ENCODE assay signal across 16 cellular contexts in genomic region chr2:119114266-119114665, GRCh38. TPM values are rescaled to one million over a fixed set of nuclear protein-coding genes. Genes with fewer than 3 reads are reported as not detected.
DNase-seq lines count a peak whose midpoint lies in the region; ATAC-seq, FAIRE-seq and TF ChIP-seq lines count a peak whose summit lies in the region.
"Had no signal": no experiment of that assay in that cellular context is flagged by ENCODE, and none has a peak within 500 bp of the region (broad histone marks: within the 10 kb centered on the region; RNA-seq: fewer than 3 reads in every experiment).

No MANE protein-coding gene starts in this region.

- H3K23me2 ChIP-seq in H1 (ENCODE audit: low read depth, low read length) = no peaks in the 10 kb centered on the region

- no peak overlapping the region for H3K4me3 Mint-ChIP-seq in activated T-helper 2 cell treated with anti-CD3 and anti-CD28 coated beads, Interferon-gamma antibody, Interleukin-2, Interleukin-4, amounts not matched to agents 10 μg/mL and 5 μg/mL and 100 μg/mL, durations not matched to agents 14 hours and 24 hours and 36 hours (ENCODE audit: low read depth)
- no peak overlapping the region for H3K4me3 Mint-ChIP-seq in activated T-cell treated with anti-CD3 and anti-CD28 coated beads, Interleukin-2, amount 50 U/mL, for 72 hours
- H3K4me3 Mint-ChIP-seq: CD8-positive, alpha-beta T cell had no signal

- TF ChIP-seq EP300 in H1 (IDR thresholded peaks at IDR 0.05; ENCODE audit: borderline replicate concordance in 1 of 2, low read depth in 2 of 2, low read length in 2 of 2) = no peak

- no peak for TF ChIP-seq RAD21 in H1 (IDR thresholded peaks at IDR 0.05 in 1 of 2, conservative IDR thresholded peaks at IDR 0.05 in 1 of 2; ENCODE audit: low read depth in 2 of 2, low read length in 2 of 2)

- peak overlapping the region; percentile 74; the same call in 1 of the 2 replicates for H2BK20ac ChIP-seq in H1 (ENCODE audit: low read length)

- H3K4me1 Mint-ChIP-seq in activated T-helper 2 cell treated with anti-CD3 and anti-CD28 coated beads, Interferon-gamma antibody, Interleukin-2, Interleukin-4, amounts not matched to agents 10 μg/mL and 5 μg/mL and 100 μg/mL, durations not matched to agents 14 hours and 24 hours and 36 hours (ENCODE audit: low read depth) = no peaks in the 10 kb centered on the region
- H3K4me1 Mint-ChIP-seq in activated T-cell treated with anti-CD3 and anti-CD28 coated beads, Interleukin-2, amount 50 U/mL, for 72 hours (ENCODE audit: low read depth) = no peaks in the 10 kb centered on the region

- no peak overlapping the region for H3K27ac Mint-ChIP-seq in activated T-helper 2 cell treated with anti-CD3 and anti-CD28 coated beads, Interferon-gamma antibody, Interleukin-2, Interleukin-4, amounts not matched to agents 10 μg/mL and 5 μg/mL and 100 μg/mL, durations not matched to agents 14 hours and 24 hours and 36 hours
- no peak overlapping the region for H3K27ac Mint-ChIP-seq in activated T-cell treated with anti-CD3 and anti-CD28 coated beads, Interleukin-2, amount 50 U/mL, for 72 hours
- H3K27ac Mint-ChIP-seq: CD8-positive, alpha-beta T cell had no signal

- H2AFZ ChIP-seq in H1 (ENCODE audit: low read length) (no peak overlapping the region), neuronal stem cell (ENCODE audit: low read length) (no peak overlapping the region)

- TF ChIP-seq POLR2A in H1 (IDR thresholded peaks at IDR 0.05; ENCODE audit: control extremely low read depth in 1 of 2, low read depth in 2 of 2, low read length in 2 of 2) = no peak

- peaks cover 0 to 2% (median 0%) of the 10 kb centered on the region in 4 experiments; a peak in 2 of 7 replicates for H3K27me3 ChIP-seq in H1 (replicated peaks in 1 of 4; ENCODE audit: control insufficient read depth in 3 of 4, extremely low read depth in 1 of 4, insufficient read depth in 3 of 4, low read length in 3 of 4)
- H3K27me3 ChIP-seq in neuronal stem cell (ENCODE audit: control insufficient read depth in 3 of 3, insufficient read depth in 3 of 3, low read depth in 1 of 3, low read length in 3 of 3) = peaks cover 0 to 17% (median 0%) of the 10 kb centered on the region in 3 experiments
- peaks cover 0 to 11% (median 3%) of the 10 kb centered on the region in 3 donors for H3K27me3 ChIP-seq in psoas muscle (ENCODE audit: insufficient read depth in 3 of 3, low read length in 2 of 3)
- H3K27me3 ChIP-seq: BE2C had no signal

- H3K14ac ChIP-seq in H1 (ENCODE audit: insufficient read length) (no peak overlapping the region), neuronal stem cell (ENCODE audit: low read length) (no peak overlapping the region)

- H3K4me2 ChIP-seq in H1 (ENCODE audit: insufficient read depth in 1 of 2, low read depth in 2 of 2, low read length in 2 of 2) = no peak overlapping the region
- H3K4me2 ChIP-seq in neuronal stem cell (ENCODE audit: insufficient read depth, low read length, poor library complexity, severe bottlenecking) = no peak overlapping the region
- H3K4me2 ChIP-seq: A549 had no signal

- no peak overlapping the region; the same call in 1 of the 2 replicates for H4K8ac ChIP-seq in H1 (ENCODE audit: extremely low read depth, insufficient read depth, low read length)
- no peak overlapping the region for H4K8ac ChIP-seq in neuronal stem cell (ENCODE audit: low read depth, low read length)

- H2BK120ac ChIP-seq in H1 (replicated peaks; ENCODE audit: low read depth, low read length) (no peak overlapping the region), neuronal stem cell (ENCODE audit: low read depth, low read length) (no peak overlapping the region)

- peak overlapping the region; percentile 50 for H4K91ac ChIP-seq in H1 (replicated peaks; ENCODE audit: insufficient read length, low read length)
- no peak overlapping the region for H4K91ac ChIP-seq in neuronal stem cell (ENCODE audit: low read depth, low read length, poor library complexity)

- H3K9me3 ChIP-seq in H1 (ENCODE audit: insufficient read depth in 2 of 2, low read depth in 1 of 2, low read length in 1 of 2) (no peaks in the 10 kb centered on the region), neuronal stem cell (replicated peaks in 1 of 2; ENCODE audit: control insufficient read depth in 2 of 2, insufficient read depth in 1 of 2, low read depth in 1 of 2, low read length in 2 of 2) (peaks cover 0 to 4% of the 10 kb centered on the region in 2 donors), psoas muscle (no peaks in the 10 kb centered on the region)
- H3K9me3 ChIP-seq: BE2C had no signal

- no peaks in the 10 kb centered on the region for H3K36me3 ChIP-seq in H1 (ENCODE audit: control insufficient read depth in 2 of 4, insufficient read depth in 4 of 4, low read length in 3 of 4)
- H3K36me3 ChIP-seq in neuronal stem cell (replicated peaks in 1 of 2; ENCODE audit: control insufficient read depth in 2 of 2, insufficient read depth in 2 of 2, low read length in 2 of 2) = no peaks in the 10 kb centered on the region
- H3K36me3 ChIP-seq in psoas muscle (ENCODE audit: insufficient read depth in 1 of 2, low read depth in 1 of 2) = no peaks in the 10 kb centered on the region
- H3K36me3 ChIP-seq: BE2C had no signal

- H2BK12ac ChIP-seq in H1 (ENCODE audit: low read depth, low read length) (peak overlapping the region; percentile 91; the same call in 1 of the 2 replicates), neuronal stem cell (ENCODE audit: low read length) (no peak overlapping the region)

- no peak overlapping the region for H2BK15ac ChIP-seq in H1 (ENCODE audit: low read length)
- H2BK15ac ChIP-seq in neuronal stem cell (ENCODE audit: low read length) = no peak overlapping the region

- H2BK5ac ChIP-seq in H1 (ENCODE audit: low read depth, low read length) (peak overlapping the region; percentile 79; the same call in 1 of the 2 replicates), neuronal stem cell (ENCODE audit: low read length) (no peak overlapping the region)

- H3K18ac ChIP-seq in H1 (ENCODE audit: extremely low read depth, low read length) (peak overlapping the region; percentile 36; the same call in 1 of the 2 replicates), neuronal stem cell (ENCODE audit: low read length) (no peak overlapping the region)

- TF ChIP-seq CTCF in H1 (IDR thresholded peaks at IDR 0.05; ENCODE audit: control extremely low read depth in 1 of 3, insufficient read depth in 1 of 3, low read depth in 1 of 3, low read length in 3 of 3) = no peak
- TF ChIP-seq CTCF in psoas muscle (IDR thresholded peaks at IDR 0.05) = no peak

- whole genome bisulfite sequencing in H1 (ENCODE audit: extremely low coverage in 1 of 2, insufficient coverage in 1 of 2, insufficient read length in 1 of 2, insufficient replicate concordance in 2 of 2, low coverage in 1 of 2, low lambda C conversion rate in 2 of 2, missing lambda C conversion rate in 1 of 2), 2 experiments = 93% methylated on average over 3 of the region's 3 CpGs; no CpG with 5 or more reads in 1 of the 2 experiments
- WGBS in neuronal stem cell (ENCODE audit: extremely low coverage in 2 of 2, insufficient read length in 2 of 2, insufficient replicate concordance in 1 of 2), 2 donors = no CpG with 5 or more reads among the region's 3 CpGs
- WGBS in psoas muscle, 3 donors = 91 to 93% (median 93%) methylated on average over 3 of the region's 3 CpGs

- H3K79me1 ChIP-seq in H1 (ENCODE audit: low read depth, low read length) (no peaks in the 10 kb centered on the region), neuronal stem cell (ENCODE audit: low read depth, low read length) (peaks cover 2% of the 10 kb centered on the region)

- H3K9ac ChIP-seq in H1 (replicated peaks in 1 of 4; ENCODE audit: extremely low read depth in 1 of 4, low read depth in 3 of 4, low read length in 3 of 4) = no peak overlapping the region
- H3K9ac ChIP-seq in neuronal stem cell (ENCODE audit: low read depth, low read length, poor library complexity) = no peak overlapping the region

- DNase-seq in H1 (ENCODE audit: low read depth in 1 of 2, low spot score in 2 of 2) (no peak), neuronal stem cell (ENCODE audit: low spot score) (no peak), psoas muscle (no peak)
- no peak for DNase-seq in activated T-helper 2 cell treated with anti-CD3 and anti-CD28 coated beads, Interferon-gamma antibody, Interleukin-2, Interleukin-4, amounts not matched to agents 10 μg/mL and 5 μg/mL and 100 μg/mL, durations not matched to agents 14 hours and 24 hours and 36 hours (ENCODE audit: low spot score)
- DNase-seq in activated T-cell treated with anti-CD3 and anti-CD28 coated beads, Interleukin-2, amount 50 U/mL, for 72 hours = no peak
- DNase-seq: BE2C, DMS53 had no signal

- CTCF ChIA-PET in H1 (lab: Charles Lee; ENCODE audit: partially characterized antibody) = interaction anchor here (0.8 to 1.4 kb wide), 4 partner anchors 9 to 177 kb away, joined by 3 to 5 read pairs (median 3); no protein-coding TSS in a partner anchor

- H4K20me1 ChIP-seq in H1 (replicated peaks in 1 of 2; ENCODE audit: control insufficient read depth in 1 of 2, insufficient read depth in 2 of 2, low read length in 2 of 2) = no peaks in the 10 kb centered on the region

- H3K27me3 Mint-ChIP-seq in activated T-helper 2 cell treated with anti-CD3 and anti-CD28 coated beads, Interferon-gamma antibody, Interleukin-2, Interleukin-4, amounts not matched to agents 10 μg/mL and 5 μg/mL and 100 μg/mL, durations not matched to agents 14 hours and 24 hours and 36 hours (ENCODE audit: low read depth) = no peaks in the 10 kb centered on the region
- H3K27me3 Mint-ChIP-seq in activated T-cell treated with anti-CD3 and anti-CD28 coated beads, Interleukin-2, amount 50 U/mL, for 72 hours (ENCODE audit: low read depth) = peaks cover 7% of the 10 kb centered on the region

- peak overlapping the region; percentile 36 for H3K4ac ChIP-seq in H1 (replicated peaks; ENCODE audit: insufficient read length, low read depth, low read length)
- H3K4ac ChIP-seq in neuronal stem cell (ENCODE audit: low read length) = no peak overlapping the region

- H2AK5ac ChIP-seq in H1 (ENCODE audit: low read depth, low read length) = peak overlapping the region; percentile 20; the same call in 1 of the 2 replicates
- no peak overlapping the region for H2AK5ac ChIP-seq in neuronal stem cell (ENCODE audit: low read depth, low read length)

- peaks cover 26 to 46% (median 32%) of the 10 kb centered on the region in 4 experiments for H3K4me1 ChIP-seq in H1 (replicated peaks in 1 of 4; ENCODE audit: control insufficient read depth in 3 of 4, insufficient read depth in 4 of 4, low read length in 3 of 4)
- H3K4me1 ChIP-seq in neuronal stem cell (ENCODE audit: control insufficient read depth in 2 of 2, insufficient read depth in 1 of 2, low read depth in 1 of 2, low read length in 2 of 2) = no peaks in the 10 kb centered on the region
- no peaks in the 10 kb centered on the region for H3K4me1 ChIP-seq in psoas muscle
- H3K4me1 ChIP-seq: A549, BE2C had no signal

- no peak for FAIRE-seq in H1 (lab: Jason Lieb, UNC)
- FAIRE-seq: A549, GM18507, H54 had no signal

- H3K9me3 Mint-ChIP-seq in activated T-helper 2 cell treated with anti-CD3 and anti-CD28 coated beads, Interferon-gamma antibody, Interleukin-2, Interleukin-4, amounts not matched to agents 10 μg/mL and 5 μg/mL and 100 μg/mL, durations not matched to agents 14 hours and 24 hours and 36 hours = peaks cover 4% of the 10 kb centered on the region
- H3K9me3 Mint-ChIP-seq in activated T-cell treated with anti-CD3 and anti-CD28 coated beads, Interleukin-2, amount 50 U/mL, for 72 hours = peaks cover 6 to 11% of the 10 kb centered on the region in 2 donors

- ATAC-seq in activated T-cell treated with anti-CD3 and anti-CD28 coated beads, Interleukin-2, amount 50 U/mL, for 72 hours (replicated peaks in 1 of 2) = no peak
- no peak for ATAC-seq in psoas muscle
- ATAC-seq: A549; CD8-positive, alpha-beta T cell had no signal

- H3K23ac ChIP-seq in H1 (ENCODE audit: insufficient read length) (no peak overlapping the region), neuronal stem cell (ENCODE audit: low read depth, low read length, poor library complexity) (peak overlapping the region; percentile 4)

- no peak overlapping the region for H4K5ac ChIP-seq in H1 (ENCODE audit: insufficient read length, low read depth, low read length)

- H3K56ac ChIP-seq in H1 (replicated peaks; ENCODE audit: insufficient read length, low read depth, low read length) = no peak overlapping the region

- POLR2A ChIA-PET in H1 (lab: Charles Lee; ENCODE audit: partially characterized antibody) = no interaction called here

- no peaks in the 10 kb centered on the region for H3K79me2 ChIP-seq in H1 (ENCODE audit: control insufficient read depth in 1 of 2, insufficient read depth in 2 of 2, low read length in 2 of 2)

- H3K27ac ChIP-seq in angular gyrus (ENCODE audit: low read depth, low read length) = peak overlapping the region; percentile 11
- no peak overlapping the region for H3K27ac ChIP-seq in H1 (ENCODE audit: low read depth, low read length)
- no peak overlapping the region for H3K27ac ChIP-seq in neuronal stem cell (replicated peaks; ENCODE audit: low read length)
- H3K27ac ChIP-seq in psoas muscle = no peak overlapping the region
- H3K27ac ChIP-seq: A549, C4-2B, HL-60 had no signal

- H3K36me3 Mint-ChIP-seq in activated T-helper 2 cell treated with anti-CD3 and anti-CD28 coated beads, Interferon-gamma antibody, Interleukin-2, Interleukin-4, amounts not matched to agents 10 μg/mL and 5 μg/mL and 100 μg/mL, durations not matched to agents 14 hours and 24 hours and 36 hours (ENCODE audit: low read depth) = no peaks in the 10 kb centered on the region
- H3K36me3 Mint-ChIP-seq in activated T-cell treated with anti-CD3 and anti-CD28 coated beads, Interleukin-2, amount 50 U/mL, for 72 hours (ENCODE audit: insufficient read depth in 2 of 2) = peaks cover 0 to 5% of the 10 kb centered on the region in 2 donors
- H3K36me3 Mint-ChIP-seq: CD8-positive, alpha-beta T cell had no signal

- no peak overlapping the region for H3K4me3 ChIP-seq in H1 (ENCODE audit: extremely low read depth in 1 of 4, insufficient read depth in 2 of 4, low read depth in 3 of 4, low read length in 4 of 4)
- no peak overlapping the region for H3K4me3 ChIP-seq in neuronal stem cell (ENCODE audit: low read length in 2 of 2)
- no peak overlapping the region for H3K4me3 ChIP-seq in psoas muscle
- H3K4me3 ChIP-seq: A549 had no signal

- intact Hi-C loops in activated T-helper 2 cell treated with anti-CD3 and anti-CD28 coated beads, Interferon-gamma antibody, Interleukin-2, Interleukin-4, amounts not matched to agents 10 μg/mL and 5 μg/mL and 100 μg/mL, durations not matched to agents 14 hours and 24 hours and 36 hours (cut with micrococcal nuclease) = no loop called here
- intact Hi-C loops in psoas muscle (cut with DNase I) = no loop called here

RNA-seq across cellular contexts. Expression of gene C1QL2, which starts 44.3 kb away (rescaled TPM):
- 0.88 and 1.1 TPM in 2 replicates for total RNA-seq in H1 (2021; fragmentation: NEBNext Ultra II Directional; extraction: Animal tissue kit (Norgen Biotek cat#: 25700))
- polyA plus RNA-seq in H1 (2011; rRNA removed) (0.80 and 1.3 TPM in 2 replicates), psoas muscle (under 1 TPM in 1 of 3 donors, not detected in 2; 0.03 TPM)
- polyA plus RNA-seq in H1 (2011; cell fraction: cytosol; rRNA removed) = 0.87 TPM
- polyA plus RNA-seq in H1 (2011; cell fraction: nucleus; rRNA removed) = 1.2 TPM
- polyA plus RNA-seq in H1 (2012, experiment 1 of 2) = 0.77 to 1.2 TPM (median 0.99 TPM) in 4 replicates
- polyA plus RNA-seq in H1 (2012, experiment 2 of 2) = 1.0 TPM
- 0.41 TPM for polyA plus RNA-seq in H1 (2013, experiment 1 of 2)
- polyA plus RNA-seq in H1 (2013, experiment 2 of 2) = 0.33 TPM
- polyA minus RNA-seq in H1 (2011; rRNA and poly(A)+ RNA removed) = 0.10 and 0.25 TPM in 2 replicates
- polyA minus RNA-seq in H1 (2011; cell fraction: cytosol; rRNA and poly(A)+ RNA removed) = 0.73 TPM
- 0.70 TPM for polyA minus RNA-seq in H1 (2011; cell fraction: nucleus; rRNA and poly(A)+ RNA removed)
- polyA plus RNA-seq in neuronal stem cell (2013, experiment 1 of 2) = 0.04 TPM
- 0.01 TPM for polyA plus RNA-seq in neuronal stem cell (2013, experiment 2 of 2)
- not detected in 2 replicates for total RNA-seq in activated T-helper 2 cell treated with anti-CD3 and anti-CD28 coated beads, Interferon-gamma antibody, Interleukin-2, Interleukin-4, amounts not matched to agents 10 μg/mL and 5 μg/mL and 100 μg/mL, durations not matched to agents 14 hours and 24 hours and 36 hours
- total RNA-seq in activated T-cell treated with anti-CD3 and anti-CD28 coated beads, Interleukin-2, amount 50 U/mL, for 72 hours = not detected
- total RNA-seq in psoas muscle = not detected
- total RNA-seq: CD8-positive, alpha-beta T cell; Daoy had no signal
- polyA plus RNA-seq: A549, AG04450 had no signal
